15 cellular contexts compared by ENCODE assay signal in genomic region chr6:20416567-20417345, GRCh38. TPM values are rescaled to one million over a fixed set of nuclear protein-coding genes. Genes with fewer than 3 reads are reported as not detected.
DNase-seq lines count a peak whose midpoint lies in the region; ATAC-seq and TF ChIP-seq lines count a peak whose summit lies in the region.
"Had no signal": no experiment of that assay in that cellular context is flagged by ENCODE, and none has a peak within 500 bp of the region (broad histone marks: within the 10 kb centered on the region; RNA-seq: fewer than 3 reads in every experiment).

No MANE protein-coding gene starts in this region.

- H3K27me3 ChIP-seq in CD4-positive, alpha-beta T cell (ENCODE audit: control insufficient read depth, insufficient read depth, low read length): no peaks in the 10 kb centered on the region
- H3K27me3 ChIP-seq: ascending aorta, suprapubic skin had no signal

- H3K4me3 ChIP-seq in mucosa of descending colon: no peak overlapping the region
- H3K4me3 ChIP-seq: ascending aorta, suprapubic skin had no signal

- no peak for TF ChIP-seq CTCF in CD4-positive, alpha-beta T cell (IDR thresholded peaks at IDR 0.05)
- TF ChIP-seq CTCF in WTC11 (IDR thresholded peaks at IDR 0.05) (no peak), mucosa of descending colon (IDR thresholded peaks at IDR 0.05) (no peak)

- H3K27ac ChIP-seq in CD4-positive, alpha-beta T cell (ENCODE audit: low read depth, low read length): no peak overlapping the region
- H3K27ac ChIP-seq: suprapubic skin had no signal

- peaks cover 52% of the 10 kb centered on the region for H3K4me1 Mint-ChIP-seq in CD4-positive, alpha-beta T cell (ENCODE audit: low read depth)
- H3K4me1 Mint-ChIP-seq in WTC11: peaks cover 54% of the 10 kb centered on the region

- no peaks in the 10 kb centered on the region for H3K36me3 ChIP-seq in mucosa of descending colon (ENCODE audit: low read depth)
- H3K36me3 ChIP-seq: ascending aorta, suprapubic skin had no signal

- peak; percentile 29 for ATAC-seq in CD4-positive, alpha-beta T cell (ENCODE audit: poor library complexity)
- ATAC-seq in GM19351 (IDR thresholded peaks at IDR 0.05; ENCODE audit: unreplicated experiment) (peak; percentile 20), WTC11 (peak; percentile 14; the same call in 1 of the 2 replicates), mucosa of descending colon (peak; percentile 74), GM18909 (IDR thresholded peaks at IDR 0.05; ENCODE audit: poor library complexity, unreplicated experiment) (no peak), GM21619 (IDR thresholded peaks at IDR 0.05; ENCODE audit: unreplicated experiment) (no peak)

- no peaks in the 10 kb centered on the region for H3K27me3 Mint-ChIP-seq in CD4-positive, alpha-beta T cell
- no peaks in the 10 kb centered on the region for H3K27me3 Mint-ChIP-seq in WTC11 (ENCODE audit: low read depth)
- H3K27me3 Mint-ChIP-seq: IgD-negative memory B cell had no signal

- peak overlapping the region; percentile 32 for H3K4me3 Mint-ChIP-seq in CD4-positive, alpha-beta T cell
- H3K4me3 Mint-ChIP-seq in WTC11: no peak overlapping the region
- H3K4me3 Mint-ChIP-seq: neural crest cell had no signal

- no peak for DNase-seq in CD4-positive, alpha-beta T cell
- DNase-seq in WTC11 (ENCODE audit: low spot score): no peak
- no peak for DNase-seq in mucosa of descending colon
- no peak for DNase-seq in ureter (ENCODE audit: low spot score)
- no peak for DNase-seq in activated CD4-positive, alpha-beta T cell treated with anti-CD3 and anti-CD28 coated beads, Interleukin-2, amount 50 U/mL, for 4 hours
- DNase-seq: NCI-H2029 treated with DMSO at 0.1 percent for 48 hours, NCI-H69, SHP77 treated with DMSO at 0.1 percent for 48 hours had no signal

- POLR2A ChIA-PET in CD4-positive, alpha-beta T cell (lab: Charles Lee): interaction anchor here (1.4 kb wide), 1 partner anchor 12 kb away, joined by 8 read pairs; no protein-coding TSS in a partner anchor
- POLR2A ChIA-PET in WTC11 (lab: Charles Lee): interaction anchor here (0.6 kb wide), 1 partner anchor 13 kb away, joined by 3 read pairs; no protein-coding TSS in a partner anchor

- CTCF ChIA-PET in CD4-positive, alpha-beta T cell (lab: Charles Lee): interaction anchor here (1.4 to 1.8 kb wide), 2 partner anchors 10 to 12 kb away, joined by 5 to 6 read pairs; no protein-coding TSS in a partner anchor
- CTCF ChIA-PET in WTC11 (lab: Charles Lee): interaction anchor here (1.4 to 1.9 kb wide), 2 partner anchors 12 to 111 kb away, joined by 3 to 8 read pairs; no protein-coding TSS in a partner anchor

- peaks cover 31% of the 10 kb centered on the region for H3K4me1 ChIP-seq in mucosa of descending colon (ENCODE audit: low read depth)
- H3K4me1 ChIP-seq: suprapubic skin had no signal

- intact Hi-C loops in CD4-positive, alpha-beta T cell (cut with DNase I, micrococcal nuclease): loop anchor here in 1 of 2 experiments (5.0 kb wide), 1 partner anchor 96 kb away; no protein-coding TSS in a partner anchor
- intact Hi-C loops in mucosa of descending colon (cut with DNase I, micrococcal nuclease): no loop called here

- no peaks in the 10 kb centered on the region for H3K9me3 ChIP-seq in CD4-positive, alpha-beta T cell (ENCODE audit: control insufficient read depth, low read length)
- no peaks in the 10 kb centered on the region for H3K9me3 ChIP-seq in mucosa of descending colon
- H3K9me3 ChIP-seq: ascending aorta, suprapubic skin had no signal

- no peaks in the 10 kb centered on the region for H3K9me3 Mint-ChIP-seq in CD4-positive, alpha-beta T cell
- H3K9me3 Mint-ChIP-seq in WTC11: peaks cover 10% of the 10 kb centered on the region
- H3K9me3 Mint-ChIP-seq: neural crest cell had no signal

- peaks cover 12% of the 10 kb centered on the region for H3K36me3 Mint-ChIP-seq in CD4-positive, alpha-beta T cell (ENCODE audit: low read depth)
- H3K36me3 Mint-ChIP-seq in WTC11: peaks cover 13% of the 10 kb centered on the region

- H3K27ac Mint-ChIP-seq in CD4-positive, alpha-beta T cell: peak overlapping the region; percentile 27
- H3K27ac Mint-ChIP-seq in WTC11: 0 out of 2 replicates have a peak overlapping the region, but pooled peaks have one; percentile 22

TF ChIP-seq in WTC11, 78 proteins besides CTCF, POLR2A, EP300 and RAD21:
- TF ChIP-seq, protein P1, sequence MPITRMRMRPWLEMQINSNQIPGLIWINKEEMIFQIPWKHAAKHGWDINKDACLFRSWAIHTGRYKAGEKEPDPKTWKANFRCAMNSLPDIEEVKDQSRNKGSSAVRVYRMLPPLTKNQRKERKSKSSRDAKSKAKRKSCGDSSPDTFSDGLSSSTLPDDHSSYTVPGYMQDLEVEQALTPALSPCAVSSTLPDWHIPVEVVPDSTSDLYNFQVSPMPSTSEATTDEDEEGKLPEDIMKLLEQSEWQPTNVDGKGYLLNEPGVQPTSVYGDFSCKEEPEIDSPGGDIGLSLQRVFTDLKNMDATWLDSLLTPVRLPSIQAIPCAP (CRISPR knock-in tag; IDR thresholded peaks at IDR 0.05): no peak
- no peak for TF ChIP-seq MLX (CRISPR knock-in tag; IDR thresholded peaks at IDR 0.05)
- TF ChIP-seq ZNF138 (CRISPR knock-in tag; conservative IDR thresholded peaks at IDR 0.05): no peak
- TF ChIP-seq ETV6 (CRISPR knock-in tag; IDR thresholded peaks at IDR 0.05): no peak
- TF ChIP-seq GTF2I (CRISPR knock-in tag; conservative IDR thresholded peaks at IDR 0.05): no peak

RNA-seq across cellular contexts. Expression of gene E2F3, which starts 15.1 kb away (rescaled TPM):
- total RNA-seq in CD4-positive, alpha-beta T cell: 1 to 10 TPM; 2.7 to 2.9 TPM
- total RNA-seq in WTC11 (2021): 29.2 to 30.2 TPM (median 30.0 TPM) in 3 replicates
- total RNA-seq in mucosa of descending colon: 10 to 100 TPM in 1 of 3 donors, 1 to 10 TPM in 2; 7.6 to 10.0 (median 7.9) TPM
- 14.5 TPM for total RNA-seq in ureter

Comparison
In these comparisons a context has a peak if more than half of its experiments do, and no peak if none do; other contexts are left out.
1. ATAC-seq: peak in CD4-positive, alpha-beta T cell (single experiment), GM19351 (single experiment), WTC11 (single experiment) and mucosa of descending colon (single experiment); none in GM18909 (single experiment) and GM21619 (single experiment).